Comparison of ENCODE assay signal across 8 cellular contexts in the genomic region with DNA sequence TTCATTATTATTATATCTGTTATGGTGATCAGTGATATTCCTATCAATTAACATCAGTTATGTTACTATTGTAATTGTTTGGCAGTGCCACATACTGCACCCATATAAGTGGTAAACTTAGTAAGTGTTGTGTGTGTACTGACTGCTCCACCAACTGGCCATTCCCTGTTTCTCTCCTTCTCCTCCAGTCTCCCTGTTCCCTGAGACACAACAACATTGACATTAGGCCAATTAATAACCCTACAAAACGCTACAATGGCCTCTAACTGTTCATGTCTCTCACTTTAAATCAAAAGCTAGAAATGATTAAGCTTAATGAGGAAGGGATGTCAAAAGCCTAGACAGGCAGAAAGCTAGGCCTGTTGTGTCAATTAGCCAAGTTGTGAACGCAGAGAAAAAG. TPM values are rescaled to one million over a fixed set of nuclear protein-coding genes. Genes with fewer than 3 reads are reported as not detected.
DNase-seq lines count a peak whose midpoint lies in the region; ATAC-seq and TF ChIP-seq lines count a peak whose summit lies in the region.

No MANE protein-coding gene starts in this region.

- H3K4me3 Mint-ChIP-seq in activated CD4-positive, alpha-beta T cell treated with anti-CD3 and anti-CD28 coated beads, Interleukin-2, amount 10 ng/mL, durations not matched to agents 24 days and 14 days = no peak overlapping the region
- no peak overlapping the region for H3K4me3 Mint-ChIP-seq in activated naive CD4-positive, alpha-beta T cell treated with anti-CD3 and anti-CD28 coated beads, Interleukin-2, amount 10 ng/mL, durations not matched to agents 7 days and 5 days
- no peak overlapping the region for H3K4me3 Mint-ChIP-seq in stimulated activated effector memory CD8-positive, alpha-beta T cell treated with anti-CD3 and anti-CD28 coated beads, Interleukin-12 subunit alpha, Interleukin-12 subunit beta, amount 100 ng/mL, for 72 hours

- WGBS in neuronal stem cell (ENCODE audit: extremely low coverage in 2 of 2, insufficient read length in 2 of 2, insufficient replicate concordance in 1 of 2), 2 donors = no CpG with 5 or more reads among the region's 2 CpGs

- no peak overlapping the region for H4K91ac ChIP-seq in neuronal stem cell (ENCODE audit: low read depth, low read length, poor library complexity)

- H2BK12ac ChIP-seq in neuronal stem cell (ENCODE audit: low read length) = no peak overlapping the region

- H3K4me1 ChIP-seq in Panc1 (ENCODE audit: control insufficient read depth, insufficient read depth, low read length) = no peaks in the 10 kb centered on the region
- H3K4me1 ChIP-seq in neuronal stem cell (ENCODE audit: control insufficient read depth in 2 of 2, insufficient read depth in 1 of 2, low read depth in 1 of 2, low read length in 2 of 2) = no peaks in the 10 kb centered on the region

- intact Hi-C loops in Panc1 (cut with micrococcal nuclease; ENCODE audit: unreplicated experiment) = no loop called here
- intact Hi-C loops in activated CD4-positive, alpha-beta T cell treated with anti-CD3 and anti-CD28 coated beads, Interleukin-2, amount 10 ng/mL, durations not matched to agents 24 days and 14 days (cut with micrococcal nuclease) = no loop called here

- no peak overlapping the region for H2BK5ac ChIP-seq in neuronal stem cell (ENCODE audit: low read length)

- no peak overlapping the region for H4K8ac ChIP-seq in neuronal stem cell (ENCODE audit: low read depth, low read length)

- ATAC-seq in Panc1 (peak; percentile 88), HG03460 (IDR thresholded peaks at IDR 0.05; ENCODE audit: unreplicated experiment) (no peak)
- no peak for ATAC-seq in stimulated activated effector memory CD8-positive, alpha-beta T cell treated with anti-CD3 and anti-CD28 coated beads, Interleukin-12 subunit alpha, Interleukin-12 subunit beta, amount 100 ng/mL, for 72 hours

- no peaks in the 10 kb centered on the region for H3K27me3 Mint-ChIP-seq in activated CD4-positive, alpha-beta T cell treated with anti-CD3 and anti-CD28 coated beads, Interleukin-2, amount 10 ng/mL, durations not matched to agents 24 days and 14 days
- peaks cover 10% of the 10 kb centered on the region for H3K27me3 Mint-ChIP-seq in activated naive CD4-positive, alpha-beta T cell treated with anti-CD3 and anti-CD28 coated beads, Interleukin-2, amount 10 ng/mL, durations not matched to agents 7 days and 5 days

- no peak overlapping the region for H3K4ac ChIP-seq in neuronal stem cell (ENCODE audit: low read length)

- H3K27ac Mint-ChIP-seq in activated CD4-positive, alpha-beta T cell treated with anti-CD3 and anti-CD28 coated beads, Interleukin-2, amount 10 ng/mL, durations not matched to agents 24 days and 14 days = no peak overlapping the region
- no peak overlapping the region for H3K27ac Mint-ChIP-seq in activated naive CD4-positive, alpha-beta T cell treated with anti-CD3 and anti-CD28 coated beads, Interleukin-2, amount 10 ng/mL, durations not matched to agents 7 days and 5 days
- H3K27ac Mint-ChIP-seq in stimulated activated effector memory CD8-positive, alpha-beta T cell treated with anti-CD3 and anti-CD28 coated beads, Interleukin-12 subunit alpha, Interleukin-12 subunit beta, amount 100 ng/mL, for 72 hours = no peak overlapping the region

- H3K4me3 ChIP-seq in Panc1 (ENCODE audit: low read depth in 2 of 2, low read length in 2 of 2) (no peak overlapping the region), neuronal stem cell (ENCODE audit: low read length in 2 of 2) (no peak overlapping the region)

- no peak overlapping the region for H3K9ac ChIP-seq in neuronal stem cell (ENCODE audit: low read depth, low read length, poor library complexity)

- H3K23ac ChIP-seq in neuronal stem cell (ENCODE audit: low read depth, low read length, poor library complexity) = no peak overlapping the region

- BruUV-seq in Panc1 (replicated peaks; lab: Mats Ljungman, UMichigan) = no TSS peak

- H3K36me3 ChIP-seq in Panc1 (ENCODE audit: control insufficient read depth, insufficient read depth, low read length) (no peaks in the 10 kb centered on the region), neuronal stem cell (replicated peaks in 1 of 2; ENCODE audit: control insufficient read depth in 2 of 2, insufficient read depth in 2 of 2, low read length in 2 of 2) (no peaks in the 10 kb centered on the region)

- H2AFZ ChIP-seq in neuronal stem cell (ENCODE audit: low read length) = peak overlapping the region; percentile 32

- H2AK5ac ChIP-seq in neuronal stem cell (ENCODE audit: low read depth, low read length) = no peak overlapping the region

- H3K36me3 Mint-ChIP-seq in activated CD4-positive, alpha-beta T cell treated with anti-CD3 and anti-CD28 coated beads, Interleukin-2, amount 10 ng/mL, durations not matched to agents 24 days and 14 days (ENCODE audit: low read depth) = no peaks in the 10 kb centered on the region
- H3K36me3 Mint-ChIP-seq in activated naive CD4-positive, alpha-beta T cell treated with anti-CD3 and anti-CD28 coated beads, Interleukin-2, amount 10 ng/mL, durations not matched to agents 7 days and 5 days = no peaks in the 10 kb centered on the region
- no peaks in the 10 kb centered on the region for H3K36me3 Mint-ChIP-seq in stimulated activated effector memory CD8-positive, alpha-beta T cell treated with anti-CD3 and anti-CD28 coated beads, Interleukin-12 subunit alpha, Interleukin-12 subunit beta, amount 100 ng/mL, for 72 hours

- POLR2A ChIA-PET in Panc1 (lab: Charles Lee) = no interaction called here

- H3K9me3 ChIP-seq in Panc1 (ENCODE audit: control insufficient read depth, insufficient read depth, low read depth, low read length) (no peaks in the 10 kb centered on the region), neuronal stem cell (replicated peaks in 1 of 2; ENCODE audit: control insufficient read depth in 2 of 2, insufficient read depth in 1 of 2, low read depth in 1 of 2, low read length in 2 of 2) (no peaks in the 10 kb centered on the region)

- CTCF ChIA-PET in Panc1 (lab: Charles Lee) = no interaction called here
- CTCF ChIA-PET in activated naive CD4-positive, alpha-beta T cell treated with anti-CD3 and anti-CD28 coated beads, Interleukin-2, amount 10 ng/mL, durations not matched to agents 7 days and 5 days (lab: Charles Lee) = interaction anchor here (1.0 kb wide), 1 partner anchor 28 kb away, joined by 3 read pairs; no protein-coding TSS in a partner anchor

- no peaks in the 10 kb centered on the region for H3K79me1 ChIP-seq in neuronal stem cell (ENCODE audit: low read depth, low read length)

- peaks cover 9% of the 10 kb centered on the region for H3K4me1 Mint-ChIP-seq in activated CD4-positive, alpha-beta T cell treated with anti-CD3 and anti-CD28 coated beads, Interleukin-2, amount 10 ng/mL, durations not matched to agents 24 days and 14 days
- H3K4me1 Mint-ChIP-seq in activated naive CD4-positive, alpha-beta T cell treated with anti-CD3 and anti-CD28 coated beads, Interleukin-2, amount 10 ng/mL, durations not matched to agents 7 days and 5 days = peaks cover 5% of the 10 kb centered on the region
- no peaks in the 10 kb centered on the region for H3K4me1 Mint-ChIP-seq in stimulated activated effector memory CD8-positive, alpha-beta T cell treated with anti-CD3 and anti-CD28 coated beads, Interleukin-12 subunit alpha, Interleukin-12 subunit beta, amount 100 ng/mL, for 72 hours

- H3K14ac ChIP-seq in neuronal stem cell (ENCODE audit: low read length) = no peak overlapping the region

- H3K9me3 Mint-ChIP-seq in activated CD4-positive, alpha-beta T cell treated with anti-CD3 and anti-CD28 coated beads, Interleukin-2, amount 10 ng/mL, durations not matched to agents 24 days and 14 days = no peaks in the 10 kb centered on the region
- H3K9me3 Mint-ChIP-seq in activated naive CD4-positive, alpha-beta T cell treated with anti-CD3 and anti-CD28 coated beads, Interleukin-2, amount 10 ng/mL, durations not matched to agents 7 days and 5 days = no peaks in the 10 kb centered on the region
- no peaks in the 10 kb centered on the region for H3K9me3 Mint-ChIP-seq in stimulated activated effector memory CD8-positive, alpha-beta T cell treated with anti-CD3 and anti-CD28 coated beads, Interleukin-12 subunit alpha, Interleukin-12 subunit beta, amount 100 ng/mL, for 72 hours

- DNase-seq in EH (ENCODE audit: low read depth) (peak; percentile 57), Panc1 (ENCODE audit: low read depth, low spot score) (peak; percentile 20), fibroblast of gingiva (ENCODE audit: low read depth) (peak; percentile 67), neuronal stem cell (ENCODE audit: low spot score) (no peak)
- no peak for DNase-seq in activated CD4-positive, alpha-beta T cell treated with anti-CD3 and anti-CD28 coated beads, Interleukin-2, amount 10 ng/mL, durations not matched to agents 24 days and 14 days
- DNase-seq in activated naive CD4-positive, alpha-beta T cell treated with anti-CD3 and anti-CD28 coated beads, Interleukin-2, amount 10 ng/mL, durations not matched to agents 7 days and 5 days = no peak
- no peak for DNase-seq in stimulated activated effector memory CD8-positive, alpha-beta T cell treated with anti-CD3 and anti-CD28 coated beads, Interleukin-12 subunit alpha, Interleukin-12 subunit beta, amount 100 ng/mL, for 72 hours (ENCODE audit: low spot score in 2 of 2)

- H2BK120ac ChIP-seq in neuronal stem cell (ENCODE audit: low read depth, low read length) = no peak overlapping the region

- peak; percentile 72 for TF ChIP-seq CTCF in Panc1 (IDR thresholded peaks at IDR 0.05)

- H3K18ac ChIP-seq in neuronal stem cell (ENCODE audit: low read length) = no peak overlapping the region

- H3K27ac ChIP-seq in Panc1 (ENCODE audit: low read length) = no peak overlapping the region; the same call in 1 of the 2 replicates
- no peak overlapping the region for H3K27ac ChIP-seq in neuronal stem cell (replicated peaks; ENCODE audit: low read length)

- H3K4me2 ChIP-seq in neuronal stem cell (ENCODE audit: insufficient read depth, low read length, poor library complexity, severe bottlenecking) = no peak overlapping the region

- no peak overlapping the region for H2BK15ac ChIP-seq in neuronal stem cell (ENCODE audit: low read length)

- in situ Hi-C loops in Panc1 (cut with HindIII; ENCODE audit: low pct_unique_long_range_greater_than_20kb, low sequenced_read_pairs) = no loop called here

- H3K27me3 ChIP-seq in Panc1 (ENCODE audit: control insufficient read depth, insufficient read depth, low read length) (no peaks in the 10 kb centered on the region), neuronal stem cell (ENCODE audit: control insufficient read depth in 3 of 3, insufficient read depth in 3 of 3, low read depth in 1 of 3, low read length in 3 of 3) (no peaks in the 10 kb centered on the region)

RNA-seq across cellular contexts. Expression of a gene that starts 6.6 kb away (rescaled TPM):
- total RNA-seq in Panc1 (2021; ENCODE audit: unreplicated experiment) = 114 TPM
- 54.8 TPM for polyA plus RNA-seq in Panc1 (2012; ENCODE audit: insufficient read length)
- 78.9 TPM for polyA plus RNA-seq in neuronal stem cell (2013, experiment 1 of 2)
- polyA plus RNA-seq in neuronal stem cell (2013, experiment 2 of 2) = 76.8 TPM
- 157 and 161 TPM in 2 replicates for total RNA-seq in activated CD4-positive, alpha-beta T cell treated with anti-CD3 and anti-CD28 coated beads, Interleukin-2, amount 10 ng/mL, durations not matched to agents 24 days and 14 days

Comparison
In these comparisons a context has a peak if more than half of its experiments do, and no peak if none do; other contexts are left out.
1. DNase-seq: peak in EH (single experiment), Panc1 (single experiment) and fibroblast of gingiva (single experiment); none in neuronal stem cell (single experiment), activated CD4-positive, alpha-beta T cell treated with anti-CD3 and anti-CD28 coated beads, Interleukin-2, amount 10 ng/mL, durations not matched to agents 24 days and 14 days (single experiment), activated naive CD4-positive, alpha-beta T cell treated with anti-CD3 and anti-CD28 coated beads, Interleukin-2, amount 10 ng/mL, durations not matched to agents 7 days and 5 days (single experiment) and stimulated activated effector memory CD8-positive, alpha-beta T cell treated with anti-CD3 and anti-CD28 coated beads, Interleukin-12 subunit alpha, Interleukin-12 subunit beta, amount 100 ng/mL, for 72 hours (0 of 2).